9 cellular contexts compared by ENCODE assay signal in genomic region chr11:123770712-123771111, GRCh38. TPM values are rescaled to one million over a fixed set of nuclear protein-coding genes. Genes with fewer than 3 reads are reported as not detected.
"Had no signal": no experiment of that assay in that cellular context is flagged by ENCODE, and none has a peak within 500 bp of the region (broad histone marks: within the 10 kb centered on the region; RNA-seq: fewer than 3 reads in every experiment).

No MANE protein-coding gene starts in this region.

- FAIRE-seq: G401.6, GM12878, GM12891, GM12892, GM18507, GM19239 had no signal

- DNase-seq: GDM1, GF-D8 had no signal

- H3K4me3 ChIP-seq: GM12878 had no signal

- ATAC-seq: GM12878 had no signal

RNA-seq across cellular contexts. Expression of gene OR6X1, which starts 16.4 kb away (rescaled TPM):
- total RNA-seq: G401, GM12878 had no signal

RNA-seq across cellular contexts. Expression of gene OR6M1, which starts 35.4 kb away (rescaled TPM):
- total RNA-seq: G401, GM12878 had no signal
